In genomic region chr12:65324056-65324455, GRCh38 we compare ENCODE assay signal across 24 cellular contexts. TPM values are rescaled to one million over a fixed set of nuclear protein-coding genes. Genes with fewer than 3 reads are reported as not detected.
"Had no signal": no experiment of that assay in that cellular context is flagged by ENCODE, and none has a peak within 500 bp of the region (broad histone marks: within the 10 kb centered on the region; RNA-seq: fewer than 3 reads in every experiment).

No MANE protein-coding gene starts in this region.

- H3K9me3 Mint-ChIP-seq: activated B cell treated with CpG ODN at 0.5 μM for 24 hours; activated T-cell treated with anti-CD3 and anti-CD28 coated beads, Interleukin-2, amount 50 U/mL, for 24 hours; activated T-helper 2 cell treated with anti-CD3 and anti-CD28 coated beads, Interferon-gamma antibody, Interleukin-2, Interleukin-4, amounts not matched to agents 10 μg/mL and 5 μg/mL and 100 μg/mL, durations not matched to agents 14 hours and 24 hours and 36 hours; memory B cell; stimulated activated naive B cell treated with anti-CD40 and anti-IgM and Interleukin-4, amounts not matched to agents 10 μg/mL and 1 μg/mL and 100 μg/mL, for 72 hours; type B pancreatic cell had no signal

- H3K4me1 ChIP-seq: vagina had no signal

- H3K27ac ChIP-seq: gastrocnemius medialis, thoracic aorta, vagina had no signal

- H3K9me3 ChIP-seq: gastrocnemius medialis, thoracic aorta, vagina had no signal

- H3K4me1 Mint-ChIP-seq: activated B cell treated with CpG ODN at 0.5 μM for 24 hours; activated CD4-positive, alpha-beta T cell treated with anti-CD3 and anti-CD28 coated beads for 36 hours; memory B cell; stimulated activated naive B cell treated with anti-CD40 and anti-IgM and Interleukin-4, amounts not matched to agents 10 μg/mL and 1 μg/mL and 100 μg/mL, for 72 hours had no signal

- H3K4me3 Mint-ChIP-seq: activated B cell treated with CpG ODN at 0.5 μM for 24 hours; activated CD4-positive, alpha-beta T cell treated with anti-CD3 and anti-CD28 coated beads for 36 hours; activated naive CD8-positive, alpha-beta T cell; activated T-cell treated with anti-CD3 and anti-CD28 coated beads, Interleukin-2, amount 50 U/mL, for 24 hours; memory B cell; stimulated activated naive B cell treated with anti-CD40 and anti-IgM and Interleukin-4, amounts not matched to agents 10 μg/mL and 1 μg/mL and 100 μg/mL, for 72 hours; type B pancreatic cell had no signal

- ATAC-seq: activated CD4-positive, alpha-beta T cell treated with anti-CD3 and anti-CD28 coated beads for 36 hours; gastrocnemius medialis; left cardiac atrium; stimulated activated naive B cell treated with anti-CD40 and anti-IgM and Interleukin-4, amounts not matched to agents 10 μg/mL and 1 μg/mL and 100 μg/mL, for 72 hours had no signal

- H3K27me3 Mint-ChIP-seq: progenitor cell of endocrine pancreas; stimulated activated naive B cell treated with anti-CD40 and anti-IgM and Interleukin-4, amounts not matched to agents 10 μg/mL and 1 μg/mL and 100 μg/mL, for 72 hours; type B pancreatic cell had no signal

- H3K4me3 ChIP-seq: gastrocnemius medialis, thoracic aorta, vagina had no signal

- DNase-seq: activated B cell treated with CpG ODN at 0.5 μM for 24 hours; activated CD4-positive, alpha-beta T cell treated with anti-CD3 and anti-CD28 coated beads for 36 hours; activated CD4-positive, alpha-beta T cell treated with anti-CD3 and anti-CD28 coated beads, Interleukin-2, amount 50 U/mL, for 4 hours; activated CD8-positive, alpha-beta memory T cell treated with anti-CD3 and anti-CD28 coated beads for 24 hours; activated CD8-positive, alpha-beta memory T cell treated with anti-CD3 and anti-CD28 coated beads, Interleukin-2, amount 50 U/mL, for 4 hours; activated naive CD4-positive, alpha-beta T cell; activated T-cell treated with anti-CD3 and anti-CD28 coated beads, Interleukin-2, amount 50 U/mL, for 24 hours; dermis blood vessel endothelial cell; effector CD8-positive, alpha-beta T cell; gastrocnemius medialis; hypothalamus; left cardiac atrium; retina; stimulated activated CD4-positive, alpha-beta T cell treated with anti-CD3 and anti-CD28 coated beads, Interleukin-2, amount 100 ng/mL, for 48 hours; stimulated activated CD8-positive, alpha-beta memory T cell treated with anti-CD3 and anti-CD28 coated beads, Interleukin-4, amount 100 ng/mL, for 48 hours; stimulated activated naive B cell treated with anti-CD40 and anti-IgM and Interleukin-4, amounts not matched to agents 10 μg/mL and 1 μg/mL and 100 μg/mL, for 72 hours; T1000 had no signal

- H3K27me3 ChIP-seq: gastrocnemius medialis, vagina had no signal

- H3K36me3 ChIP-seq: thoracic aorta, vagina had no signal

- H3K36me3 Mint-ChIP-seq: activated naive CD8-positive, alpha-beta T cell; memory B cell; stimulated activated naive B cell treated with anti-CD40 and anti-IgM and Interleukin-4, amounts not matched to agents 10 μg/mL and 1 μg/mL and 100 μg/mL, for 72 hours; type B pancreatic cell had no signal

- H3K27ac Mint-ChIP-seq: activated B cell treated with CpG ODN at 0.5 μM for 24 hours; activated CD4-positive, alpha-beta T cell treated with anti-CD3 and anti-CD28 coated beads for 36 hours; activated naive CD8-positive, alpha-beta T cell; activated T-cell treated with anti-CD3 and anti-CD28 coated beads, Interleukin-2, amount 50 U/mL, for 24 hours; activated T-helper 2 cell treated with anti-CD3 and anti-CD28 coated beads, Interferon-gamma antibody, Interleukin-2, Interleukin-4, amounts not matched to agents 10 μg/mL and 5 μg/mL and 100 μg/mL, durations not matched to agents 14 hours and 24 hours and 36 hours; memory B cell; progenitor cell of endocrine pancreas; stimulated activated naive B cell treated with anti-CD40 and anti-IgM and Interleukin-4, amounts not matched to agents 10 μg/mL and 1 μg/mL and 100 μg/mL, for 72 hours; type B pancreatic cell had no signal

RNA-seq across cellular contexts. Expression of gene MSRB3, which starts 45.6 kb away (rescaled TPM):
- total RNA-seq: activated B cell treated with CpG ODN at 0.5 μM for 24 hours had no signal
